1 cellular context compared by ENCODE assay signal in the genomic region with DNA sequence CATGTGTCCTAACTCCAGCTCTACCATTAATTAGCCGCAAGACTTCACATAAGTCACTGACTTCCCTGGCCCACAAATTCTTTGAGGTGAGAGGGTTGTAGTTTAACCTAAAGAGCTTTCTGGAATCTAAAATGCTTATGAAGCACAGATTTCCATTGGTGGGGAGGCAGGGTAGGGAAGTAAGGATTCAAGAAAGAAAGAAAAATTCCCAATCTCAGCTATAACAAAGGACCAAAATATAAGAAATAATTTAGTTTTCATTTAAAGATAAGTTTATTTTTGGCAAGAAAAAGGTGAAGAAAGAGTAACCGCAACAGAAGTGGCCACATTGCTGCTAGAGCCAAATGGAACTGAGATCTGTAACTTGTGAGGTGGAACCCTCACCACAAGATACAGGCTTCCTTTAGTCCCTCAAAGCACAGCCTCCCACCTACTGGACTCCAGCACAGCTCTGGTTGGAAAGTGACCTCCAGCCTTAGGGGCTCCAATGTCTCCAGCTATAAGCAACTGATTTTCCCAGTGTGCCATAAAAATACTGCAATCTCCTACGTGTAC.
TF ChIP-seq lines count a peak whose summit lies in the region.

No MANE protein-coding gene starts in this region.

TF ChIP-seq in GM12878, 131 proteins besides CTCF, POLR2A, EP300 and RAD21 (continued from another document and continues in another):
- TF ChIP-seq, protein P1, sequence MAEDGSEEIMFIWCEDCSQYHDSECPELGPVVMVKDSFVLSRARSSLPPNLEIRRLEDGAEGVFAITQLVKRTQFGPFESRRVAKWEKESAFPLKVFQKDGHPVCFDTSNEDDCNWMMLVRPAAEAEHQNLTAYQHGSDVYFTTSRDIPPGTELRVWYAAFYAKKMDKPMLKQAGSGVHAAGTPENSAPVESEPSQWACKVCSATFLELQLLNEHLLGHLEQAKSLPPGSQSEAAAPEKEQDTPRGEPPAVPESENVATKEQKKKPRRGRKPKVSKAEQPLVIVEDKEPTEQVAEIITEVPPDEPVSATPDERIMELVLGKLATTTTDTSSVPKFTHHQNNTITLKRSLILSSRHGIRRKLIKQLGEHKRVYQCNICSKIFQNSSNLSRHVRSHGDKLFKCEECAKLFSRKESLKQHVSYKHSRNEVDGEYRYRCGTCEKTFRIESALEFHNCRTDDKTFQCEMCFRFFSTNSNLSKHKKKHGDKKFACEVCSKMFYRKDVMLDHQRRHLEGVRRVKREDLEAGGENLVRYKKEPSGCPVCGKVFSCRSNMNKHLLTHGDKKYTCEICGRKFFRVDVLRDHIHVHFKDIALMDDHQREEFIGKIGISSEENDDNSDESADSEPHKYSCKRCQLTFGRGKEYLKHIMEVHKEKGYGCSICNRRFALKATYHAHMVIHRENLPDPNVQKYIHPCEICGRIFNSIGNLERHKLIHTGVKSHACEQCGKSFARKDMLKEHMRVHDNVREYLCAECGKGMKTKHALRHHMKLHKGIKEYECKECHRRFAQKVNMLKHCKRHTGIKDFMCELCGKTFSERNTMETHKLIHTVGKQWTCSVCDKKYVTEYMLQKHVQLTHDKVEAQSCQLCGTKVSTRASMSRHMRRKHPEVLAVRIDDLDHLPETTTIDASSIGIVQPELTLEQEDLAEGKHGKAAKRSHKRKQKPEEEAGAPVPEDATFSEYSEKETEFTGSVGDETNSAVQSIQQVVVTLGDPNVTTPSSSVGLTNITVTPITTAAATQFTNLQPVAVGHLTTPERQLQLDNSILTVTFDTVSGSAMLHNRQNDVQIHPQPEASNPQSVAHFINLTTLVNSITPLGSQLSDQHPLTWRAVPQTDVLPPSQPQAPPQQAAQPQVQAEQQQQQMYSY (CRISPR knock-in tag; IDR thresholded peaks at IDR 0.05), result no peak
- 0 out of 2 replicates have a peak, but pooled peaks have one; percentile 43 for TF ChIP-seq TBL1XR1 (IDR thresholded peaks at IDR 0.05; ENCODE audit: low read depth, low read length)
- TF ChIP-seq KAT2A (conservative IDR thresholded peaks at IDR 0.05; ENCODE audit: control insufficient read depth, low read depth, low read length), result no peak
- TF ChIP-seq, protein P2, sequence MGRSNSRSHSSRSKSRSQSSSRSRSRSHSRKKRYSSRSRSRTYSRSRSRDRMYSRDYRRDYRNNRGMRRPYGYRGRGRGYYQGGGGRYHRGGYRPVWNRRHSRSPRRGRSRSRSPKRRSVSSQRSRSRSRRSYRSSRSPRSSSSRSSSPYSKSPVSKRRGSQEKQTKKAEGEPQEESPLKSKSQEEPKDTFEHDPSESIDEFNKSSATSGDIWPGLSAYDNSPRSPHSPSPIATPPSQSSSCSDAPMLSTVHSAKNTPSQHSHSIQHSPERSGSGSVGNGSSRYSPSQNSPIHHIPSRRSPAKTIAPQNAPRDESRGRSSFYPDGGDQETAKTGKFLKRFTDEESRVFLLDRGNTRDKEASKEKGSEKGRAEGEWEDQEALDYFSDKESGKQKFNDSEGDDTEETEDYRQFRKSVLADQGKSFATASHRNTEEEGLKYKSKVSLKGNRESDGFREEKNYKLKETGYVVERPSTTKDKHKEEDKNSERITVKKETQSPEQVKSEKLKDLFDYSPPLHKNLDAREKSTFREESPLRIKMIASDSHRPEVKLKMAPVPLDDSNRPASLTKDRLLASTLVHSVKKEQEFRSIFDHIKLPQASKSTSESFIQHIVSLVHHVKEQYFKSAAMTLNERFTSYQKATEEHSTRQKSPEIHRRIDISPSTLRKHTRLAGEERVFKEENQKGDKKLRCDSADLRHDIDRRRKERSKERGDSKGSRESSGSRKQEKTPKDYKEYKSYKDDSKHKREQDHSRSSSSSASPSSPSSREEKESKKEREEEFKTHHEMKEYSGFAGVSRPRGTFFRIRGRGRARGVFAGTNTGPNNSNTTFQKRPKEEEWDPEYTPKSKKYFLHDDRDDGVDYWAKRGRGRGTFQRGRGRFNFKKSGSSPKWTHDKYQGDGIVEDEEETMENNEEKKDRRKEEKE (IDR thresholded peaks at IDR 0.05), result no peak
- TF ChIP-seq SPI1 (IDR thresholded peaks at IDR 0.05; ENCODE audit: borderline replicate concordance, insufficient read depth, low read depth, low read length), result peak; percentile 52; the same call in 1 of the 2 replicates
- no peak for TF ChIP-seq KDM1A (IDR thresholded peaks at IDR 0.05; ENCODE audit: borderline replicate concordance)
- no peak for TF ChIP-seq RCOR1 (conservative IDR thresholded peaks at IDR 0.05; ENCODE audit: low read depth, low read length)
- no peak for TF ChIP-seq RB1 (IDR thresholded peaks at IDR 0.05; ENCODE audit: borderline replicate concordance)
- TF ChIP-seq PAX8 (IDR thresholded peaks at IDR 0.05), result no peak
- peak; percentile 94 for TF ChIP-seq CBFB (IDR thresholded peaks at IDR 0.05; ENCODE audit: low read depth)
- peak; percentile 87 for TF ChIP-seq NFIC (IDR thresholded peaks at IDR 0.05; ENCODE audit: low read depth, low read length)
- no peak for TF ChIP-seq NFYA (IDR thresholded peaks at IDR 0.05; ENCODE audit: borderline replicate concordance, low read depth, low read length)
- TF ChIP-seq, protein P3, sequence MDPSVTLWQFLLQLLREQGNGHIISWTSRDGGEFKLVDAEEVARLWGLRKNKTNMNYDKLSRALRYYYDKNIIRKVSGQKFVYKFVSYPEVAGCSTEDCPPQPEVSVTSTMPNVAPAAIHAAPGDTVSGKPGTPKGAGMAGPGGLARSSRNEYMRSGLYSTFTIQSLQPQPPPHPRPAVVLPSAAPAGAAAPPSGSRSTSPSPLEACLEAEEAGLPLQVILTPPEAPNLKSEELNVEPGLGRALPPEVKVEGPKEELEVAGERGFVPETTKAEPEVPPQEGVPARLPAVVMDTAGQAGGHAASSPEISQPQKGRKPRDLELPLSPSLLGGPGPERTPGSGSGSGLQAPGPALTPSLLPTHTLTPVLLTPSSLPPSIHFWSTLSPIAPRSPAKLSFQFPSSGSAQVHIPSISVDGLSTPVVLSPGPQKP (IDR thresholded peaks at IDR 0.05; ENCODE audit: low read depth, low read length), result no peak
- peak; percentile 93 for TF ChIP-seq MTA2 (IDR thresholded peaks at IDR 0.05; ENCODE audit: low read depth)
- TF ChIP-seq SP1 (IDR thresholded peaks at IDR 0.05; ENCODE audit: low read depth, low read length), result peak; percentile 29
- no peak for TF ChIP-seq TARDBP (IDR thresholded peaks at IDR 0.05; ENCODE audit: borderline replicate concordance)
- TF ChIP-seq ZNF622 (IDR thresholded peaks at IDR 0.05), result no peak
- no peak for TF ChIP-seq ZNF384 (IDR thresholded peaks at IDR 0.05; ENCODE audit: borderline replicate concordance, low read depth, low read length)
- TF ChIP-seq, protein P4, sequence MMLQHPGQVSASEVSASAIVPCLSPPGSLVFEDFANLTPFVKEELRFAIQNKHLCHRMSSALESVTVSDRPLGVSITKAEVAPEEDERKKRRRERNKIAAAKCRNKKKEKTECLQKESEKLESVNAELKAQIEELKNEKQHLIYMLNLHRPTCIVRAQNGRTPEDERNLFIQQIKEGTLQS (IDR thresholded peaks at IDR 0.05; ENCODE audit: borderline replicate concordance, extremely low read depth, low read depth, low read length), result no peak
- TF ChIP-seq HCFC1 (IDR thresholded peaks at IDR 0.05; ENCODE audit: low read length), result no peak
- TF ChIP-seq, protein P5, sequence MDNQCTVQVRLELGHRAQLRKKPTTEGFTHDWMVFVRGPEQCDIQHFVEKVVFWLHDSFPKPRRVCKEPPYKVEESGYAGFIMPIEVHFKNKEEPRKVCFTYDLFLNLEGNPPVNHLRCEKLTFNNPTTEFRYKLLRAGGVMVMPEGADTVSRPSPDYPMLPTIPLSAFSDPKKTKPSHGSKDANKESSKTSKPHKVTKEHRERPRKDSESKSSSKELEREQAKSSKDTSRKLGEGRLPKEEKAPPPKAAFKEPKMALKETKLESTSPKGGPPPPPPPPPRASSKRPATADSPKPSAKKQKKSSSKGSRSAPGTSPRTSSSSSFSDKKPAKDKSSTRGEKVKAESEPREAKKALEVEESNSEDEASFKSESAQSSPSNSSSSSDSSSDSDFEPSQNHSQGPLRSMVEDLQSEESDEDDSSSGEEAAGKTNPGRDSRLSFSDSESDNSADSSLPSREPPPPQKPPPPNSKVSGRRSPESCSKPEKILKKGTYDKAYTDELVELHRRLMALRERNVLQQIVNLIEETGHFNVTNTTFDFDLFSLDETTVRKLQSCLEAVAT (IDR thresholded peaks at IDR 0.05), result peak; percentile 92
- TF ChIP-seq SUPT20H (IDR thresholded peaks at IDR 0.05; ENCODE audit: borderline replicate concordance, control insufficient read depth, low read depth, low read length), result no peak
- no peak for TF ChIP-seq CBX3 (IDR thresholded peaks at IDR 0.05; ENCODE audit: borderline replicate concordance, low read depth)
- TF ChIP-seq, protein P6, sequence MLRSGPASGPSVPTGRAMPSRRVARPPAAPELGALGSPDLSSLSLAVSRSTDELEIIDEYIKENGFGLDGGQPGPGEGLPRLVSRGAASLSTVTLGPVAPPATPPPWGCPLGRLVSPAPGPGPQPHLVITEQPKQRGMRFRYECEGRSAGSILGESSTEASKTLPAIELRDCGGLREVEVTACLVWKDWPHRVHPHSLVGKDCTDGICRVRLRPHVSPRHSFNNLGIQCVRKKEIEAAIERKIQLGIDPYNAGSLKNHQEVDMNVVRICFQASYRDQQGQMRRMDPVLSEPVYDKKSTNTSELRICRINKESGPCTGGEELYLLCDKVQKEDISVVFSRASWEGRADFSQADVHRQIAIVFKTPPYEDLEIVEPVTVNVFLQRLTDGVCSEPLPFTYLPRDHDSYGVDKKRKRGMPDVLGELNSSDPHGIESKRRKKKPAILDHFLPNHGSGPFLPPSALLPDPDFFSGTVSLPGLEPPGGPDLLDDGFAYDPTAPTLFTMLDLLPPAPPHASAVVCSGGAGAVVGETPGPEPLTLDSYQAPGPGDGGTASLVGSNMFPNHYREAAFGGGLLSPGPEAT (IDR thresholded peaks at IDR 0.05; ENCODE audit: low read depth), result peak; percentile 91
- no peak for TF ChIP-seq ASH2L (IDR thresholded peaks at IDR 0.05; ENCODE audit: borderline replicate concordance, low read depth)
- TF ChIP-seq YBX1 (IDR thresholded peaks at IDR 0.05), result no peak
- TF ChIP-seq, protein P7, sequence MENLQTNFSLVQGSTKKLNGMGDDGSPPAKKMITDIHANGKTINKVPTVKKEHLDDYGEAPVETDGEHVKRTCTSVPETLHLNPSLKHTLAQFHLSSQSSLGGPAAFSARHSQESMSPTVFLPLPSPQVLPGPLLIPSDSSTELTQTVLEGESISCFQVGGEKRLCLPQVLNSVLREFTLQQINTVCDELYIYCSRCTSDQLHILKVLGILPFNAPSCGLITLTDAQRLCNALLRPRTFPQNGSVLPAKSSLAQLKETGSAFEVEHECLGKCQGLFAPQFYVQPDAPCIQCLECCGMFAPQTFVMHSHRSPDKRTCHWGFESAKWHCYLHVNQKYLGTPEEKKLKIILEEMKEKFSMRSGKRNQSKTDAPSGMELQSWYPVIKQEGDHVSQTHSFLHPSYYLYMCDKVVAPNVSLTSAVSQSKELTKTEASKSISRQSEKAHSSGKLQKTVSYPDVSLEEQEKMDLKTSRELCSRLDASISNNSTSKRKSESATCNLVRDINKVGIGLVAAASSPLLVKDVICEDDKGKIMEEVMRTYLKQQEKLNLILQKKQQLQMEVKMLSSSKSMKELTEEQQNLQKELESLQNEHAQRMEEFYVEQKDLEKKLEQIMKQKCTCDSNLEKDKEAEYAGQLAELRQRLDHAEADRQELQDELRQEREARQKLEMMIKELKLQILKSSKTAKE (IDR thresholded peaks at IDR 0.05; ENCODE audit: low read depth, poor library complexity, severe bottlenecking), result peak; percentile 84
- TF ChIP-seq ZSCAN29 (IDR thresholded peaks at IDR 0.05), result no peak
- TF ChIP-seq, protein P8, sequence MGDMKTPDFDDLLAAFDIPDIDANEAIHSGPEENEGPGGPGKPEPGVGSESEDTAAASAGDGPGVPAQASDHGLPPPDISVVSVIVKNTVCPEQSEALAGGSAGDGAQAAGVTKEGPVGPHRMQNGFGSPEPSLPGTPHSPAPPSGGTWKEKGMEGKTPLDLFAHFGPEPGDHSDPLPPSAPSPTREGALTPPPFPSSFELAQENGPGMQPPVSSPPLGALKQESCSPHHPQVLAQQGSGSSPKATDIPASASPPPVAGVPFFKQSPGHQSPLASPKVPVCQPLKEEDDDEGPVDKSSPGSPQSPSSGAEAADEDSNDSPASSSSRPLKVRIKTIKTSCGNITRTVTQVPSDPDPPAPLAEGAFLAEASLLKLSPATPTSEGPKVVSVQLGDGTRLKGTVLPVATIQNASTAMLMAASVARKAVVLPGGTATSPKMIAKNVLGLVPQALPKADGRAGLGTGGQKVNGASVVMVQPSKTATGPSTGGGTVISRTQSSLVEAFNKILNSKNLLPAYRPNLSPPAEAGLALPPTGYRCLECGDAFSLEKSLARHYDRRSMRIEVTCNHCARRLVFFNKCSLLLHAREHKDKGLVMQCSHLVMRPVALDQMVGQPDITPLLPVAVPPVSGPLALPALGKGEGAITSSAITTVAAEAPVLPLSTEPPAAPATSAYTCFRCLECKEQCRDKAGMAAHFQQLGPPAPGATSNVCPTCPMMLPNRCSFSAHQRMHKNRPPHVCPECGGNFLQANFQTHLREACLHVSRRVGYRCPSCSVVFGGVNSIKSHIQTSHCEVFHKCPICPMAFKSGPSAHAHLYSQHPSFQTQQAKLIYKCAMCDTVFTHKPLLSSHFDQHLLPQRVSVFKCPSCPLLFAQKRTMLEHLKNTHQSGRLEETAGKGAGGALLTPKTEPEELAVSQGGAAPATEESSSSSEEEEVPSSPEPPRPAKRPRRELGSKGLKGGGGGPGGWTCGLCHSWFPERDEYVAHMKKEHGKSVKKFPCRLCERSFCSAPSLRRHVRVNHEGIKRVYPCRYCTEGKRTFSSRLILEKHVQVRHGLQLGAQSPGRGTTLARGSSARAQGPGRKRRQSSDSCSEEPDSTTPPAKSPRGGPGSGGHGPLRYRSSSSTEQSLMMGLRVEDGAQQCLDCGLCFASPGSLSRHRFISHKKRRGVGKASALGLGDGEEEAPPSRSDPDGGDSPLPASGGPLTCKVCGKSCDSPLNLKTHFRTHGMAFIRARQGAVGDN (IDR thresholded peaks at IDR 0.05), result peak; percentile 26; the same call in 1 of the 2 replicates
- TF ChIP-seq IKZF2 (IDR thresholded peaks at IDR 0.05), result peak; percentile 94 to 95
- TF ChIP-seq EZH2 (IDR thresholded peaks at IDR 0.05; ENCODE audit: borderline replicate concordance, control insufficient read depth, low read depth, low read length), result no peak
- TF ChIP-seq NR2C2 (IDR thresholded peaks at IDR 0.05; ENCODE audit: borderline replicate concordance, control insufficient read depth, insufficient read length, low read depth), result no peak
- peak; percentile 56; the same call in 1 of the 2 replicates for TF ChIP-seq GATAD2B (conservative IDR thresholded peaks at IDR 0.05; ENCODE audit: low read depth)
- TF ChIP-seq RAD51 (IDR thresholded peaks at IDR 0.05), result no peak
- TF ChIP-seq SMAD1 (IDR thresholded peaks at IDR 0.05; ENCODE audit: low read depth, partially characterized antibody), result peak; percentile 4
- TF ChIP-seq FOS (IDR thresholded peaks at IDR 0.05; ENCODE audit: borderline replicate concordance, extremely low read depth, insufficient read length), result no peak
- TF ChIP-seq PML (IDR thresholded peaks at IDR 0.05; ENCODE audit: low read length), result no peak
